ENCODE assay signal across 8 cellular contexts in the genomic region with DNA sequence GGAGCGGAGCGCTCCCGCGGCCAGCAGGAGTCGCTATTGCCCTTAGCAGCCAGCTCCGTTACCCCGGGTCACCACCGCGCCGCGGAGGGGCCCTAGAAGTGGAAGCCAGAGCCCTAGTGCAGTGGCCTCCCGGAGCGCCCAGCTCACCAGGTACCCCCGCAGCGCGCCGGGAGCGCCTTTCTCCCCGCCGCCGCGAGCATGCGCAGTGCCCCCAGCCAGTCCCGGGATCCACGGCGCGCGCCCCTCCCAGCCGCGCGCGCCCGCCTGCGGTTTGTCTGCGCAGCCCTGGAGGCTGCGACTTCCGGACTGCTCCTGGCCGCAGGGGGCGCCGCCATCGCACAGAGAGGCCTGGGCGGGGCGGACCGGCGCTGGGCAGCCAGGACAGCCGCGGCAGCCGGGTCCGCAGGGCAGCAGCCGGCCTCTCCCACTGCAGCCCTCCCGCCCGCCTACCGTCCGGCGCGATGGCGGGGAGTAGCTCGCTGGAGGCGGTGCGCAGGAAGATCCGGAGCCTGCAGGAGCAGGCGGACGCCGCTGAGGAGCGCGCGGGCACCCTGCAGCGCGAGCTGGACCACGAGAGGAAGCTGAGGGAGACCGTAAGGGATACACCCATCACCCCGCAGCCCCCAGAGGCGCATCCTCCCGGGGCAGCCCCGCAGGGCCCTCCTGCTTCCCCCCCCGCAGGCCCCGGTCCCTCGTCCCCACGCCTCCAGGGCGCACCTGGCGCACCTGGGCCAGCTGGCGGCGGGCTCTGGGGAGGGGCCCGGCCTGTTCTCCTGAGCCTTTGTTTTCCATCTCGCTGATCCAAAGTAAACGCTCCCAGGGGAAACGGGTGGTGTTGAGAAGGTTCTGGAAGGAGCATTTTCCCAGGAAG. TPM values are rescaled to one million over a fixed set of nuclear protein-coding genes. Genes with fewer than 3 reads are reported as not detected.
DNase-seq lines count a peak whose midpoint lies in the region; ATAC-seq and TF ChIP-seq lines count a peak whose summit lies in the region.

No MANE protein-coding gene starts in this region.

- intact Hi-C loops in OCI-LY7 (cut with micrococcal nuclease; ENCODE audit: unreplicated experiment) = loop anchor here (2.0 to 10.0 kb wide), 3 partner anchors 44 to 356 kb away; a partner anchor contains a TSS

- no peaks in the 10 kb centered on the region for H3K9me2 ChIP-seq in OCI-LY7 (ENCODE audit: insufficient read depth, low read length)

- TF ChIP-seq CTCF in OCI-LY7 (conservative IDR thresholded peaks at IDR 0.05; ENCODE audit: low read length) = peak; percentile 94

- H3K4me1 ChIP-seq in OCI-LY7 (ENCODE audit: insufficient read depth, low read length, poor library complexity, severe bottlenecking) (peaks cover 20% of the 10 kb centered on the region), muscle layer of colon (ENCODE audit: insufficient read depth, low read length) (peaks cover 51% of the 10 kb centered on the region)

- peak overlapping the region; percentile 90 for H3K9ac ChIP-seq in muscle layer of colon (ENCODE audit: low read length)

- H3K4me3 ChIP-seq in OCI-LY7 (ENCODE audit: low read depth, low read length, poor library complexity, severe bottlenecking) = peak overlapping the region; percentile 89
- peak overlapping the region; percentile 64 to 66 for H3K4me3 ChIP-seq in muscle layer of colon (ENCODE audit: low read depth in 1 of 2, low read length in 2 of 2)

- H3K79me2 ChIP-seq in OCI-LY7 (ENCODE audit: insufficient read depth, low read depth, low read length) = no peaks in the 10 kb centered on the region

- BruUV-seq in OCI-LY7 (replicated peaks; lab: Mats Ljungman, UMichigan) = no TSS peak

- peak overlapping the region; percentile 84 for H3K4me2 ChIP-seq in OCI-LY7 (ENCODE audit: low read length)

- H3K27ac ChIP-seq in OCI-LY7 (ENCODE audit: low read depth, low read length, poor library complexity, severe bottlenecking) (no peak overlapping the region), muscle layer of colon (ENCODE audit: low read depth, low read length) (peak overlapping the region; percentile 94)

- no peaks in the 10 kb centered on the region for H3K36me3 ChIP-seq in OCI-LY7 (ENCODE audit: insufficient read depth, low read length)
- peaks cover 78% of the 10 kb centered on the region for H3K36me3 ChIP-seq in muscle layer of colon (ENCODE audit: insufficient read depth, low read length)

- ATAC-seq in GM21526 (IDR thresholded peaks at IDR 0.05; ENCODE audit: low FRiP score, unreplicated experiment) = peak; percentile 78

- CTCF ChIA-PET in OCI-LY7 (lab: Charles Lee; ENCODE audit: unreplicated experiment) = interaction anchor here (0.6 to 1.1 kb wide), 4 partner anchors 11 to 117 kb away, joined by 3 read pairs; no protein-coding TSS in a partner anchor

- POLR2A ChIA-PET in OCI-LY7 (lab: Charles Lee) = interaction anchor here (0.5 to 1.1 kb wide), 3 partner anchors 15 to 141 kb away, joined by 3 to 6 read pairs (median 3); a partner anchor contains a TSS

- H3K27me3 ChIP-seq in muscle layer of colon (ENCODE audit: control insufficient read depth in 1 of 2, insufficient read depth in 2 of 2, low read length in 2 of 2) = no peaks in the 10 kb centered on the region

- H2AFZ ChIP-seq in OCI-LY7 (ENCODE audit: low read length) = peak overlapping the region; percentile 97

- DNase-seq in DMS 273 (lab: John Stamatoyannopoulos, UW; ENCODE audit: unreplicated experiment) (peak; percentile 96), HuH-7 (ENCODE audit: low spot score) (peak; percentile 97), OCI-LY7 (ENCODE audit: low spot score) (peak; percentile 88), activated T-cell treated with anti-CD3 and anti-CD28 coated beads for 48 hours (ENCODE audit: low read depth) (peak; percentile 84), erythroblast (lab: John Stamatoyannopoulos, UW) (peak; percentile 92 to 96)
- peak; percentile 62 to 74 for DNase-seq in stimulated activated CD8-positive, alpha-beta memory T cell treated with anti-CD3 and anti-CD28 coated beads, Interleukin-7, amount 100 ng/mL, for 1 hour (ENCODE audit: low read depth in 2 of 2)

- H3K9me3 ChIP-seq in OCI-LY7 (ENCODE audit: low read length) = no peaks in the 10 kb centered on the region
- H3K9me3 ChIP-seq in muscle layer of colon (ENCODE audit: low read length) = no peaks in the 10 kb centered on the region

- peak; percentile 82 for TF ChIP-seq POLR2A in erythroblast (IDR thresholded peaks at IDR 0.05; ENCODE audit: low read length)

- no peaks in the 10 kb centered on the region for H4K20me1 ChIP-seq in OCI-LY7 (ENCODE audit: insufficient read depth, low read length)

RNA-seq across cellular contexts. Expression of a gene that starts 5.8 kb away (rescaled TPM):
- total RNA-seq in OCI-LY7 (2014; rRNA removed; shearing (Covaris generic)) = 19.9 and 20.7 TPM in 2 replicates
- 19.3 and 19.7 TPM in 2 replicates for total RNA-seq in OCI-LY7 (2022)
